ENCODE assay signal across 1 cellular context in the genomic region with DNA sequence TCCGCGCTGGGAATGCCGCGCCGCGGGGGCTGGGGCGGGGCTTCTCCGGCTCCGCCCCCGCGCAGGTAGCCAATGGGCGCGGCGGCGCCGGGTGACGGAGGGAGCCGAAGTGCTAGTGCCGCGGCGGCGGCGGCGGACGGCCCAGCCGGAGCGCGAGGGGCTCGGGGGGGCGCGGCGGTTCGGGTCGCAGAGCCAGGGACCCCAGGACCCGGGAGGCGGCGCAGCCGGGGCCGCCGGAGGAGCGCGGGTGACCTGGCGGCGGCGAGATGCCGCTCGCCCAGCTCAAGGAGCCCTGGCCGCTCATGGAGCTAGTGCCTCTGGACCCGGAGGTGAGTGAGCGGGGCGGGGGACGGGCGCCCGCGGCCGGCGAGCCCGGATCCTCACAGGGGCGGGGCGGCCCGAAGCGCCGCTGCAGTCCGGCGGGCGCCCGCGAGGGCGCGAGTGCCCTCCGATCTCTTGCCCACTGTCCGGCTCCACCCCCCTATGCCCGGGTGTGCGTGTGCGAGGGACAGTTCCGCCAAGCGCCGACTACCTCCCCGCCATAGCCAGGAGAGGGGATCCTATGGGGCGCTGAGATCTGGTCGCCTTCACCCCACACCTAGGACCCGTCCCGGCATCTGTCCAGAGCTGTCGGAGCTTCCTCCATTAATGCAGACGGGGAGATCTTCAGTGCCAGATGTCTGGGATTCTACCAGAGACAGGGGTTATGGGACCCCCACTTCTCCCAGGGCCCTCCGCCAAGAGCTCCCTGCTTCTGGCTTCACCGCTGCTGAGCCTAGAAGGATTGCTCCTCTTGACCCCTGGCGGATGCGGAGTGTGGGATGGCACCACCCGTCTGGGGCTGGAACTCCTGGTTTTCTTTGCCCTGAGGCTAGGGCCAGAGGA.
TF ChIP-seq lines count a peak whose summit lies in the region.

A gene (plus strand): TSS at position 107 of the 885 bp plus-strand sequence. CDS start 160 bp downstream, at position 267.

TF ChIP-seq in HepG2, 621 proteins besides CTCF, POLR2A, EP300 and RAD21 (continued from another document and continues in another):
- TF ChIP-seq NR2C2 (CRISPR knock-in tag; IDR thresholded peaks at IDR 0.05; ENCODE audit: borderline replicate concordance) (no peak), ZNF563 (CRISPR knock-in tag; IDR thresholded peaks at IDR 0.05) (no peak), MEIS2 (CRISPR knock-in tag; IDR thresholded peaks at IDR 0.05) (no peak), ZBTB38 (CRISPR knock-in tag; IDR thresholded peaks at IDR 0.05) (0 out of 2 replicates have a peak, but pooled peaks have one; percentile 25), ZNF263 (CRISPR knock-in tag; IDR thresholded peaks at IDR 0.05) (no peak), YEATS4 (CRISPR knock-in tag; IDR thresholded peaks at IDR 0.05; ENCODE audit: borderline replicate concordance) (no peak; the same call in 1 of the 2 replicates), ZFY (CRISPR knock-in tag; IDR thresholded peaks at IDR 0.05) (peak; percentile 56), NFRKB (IDR thresholded peaks at IDR 0.05) (no peak), ZSCAN22 (CRISPR knock-in tag; IDR thresholded peaks at IDR 0.05) (no peak), ZNF672 (CRISPR knock-in tag; IDR thresholded peaks at IDR 0.05) (no peak), MED8 (CRISPR knock-in tag; IDR thresholded peaks at IDR 0.05; ENCODE audit: insufficient replicate concordance) (no peak), ARNT2 (CRISPR knock-in tag; IDR thresholded peaks at IDR 0.05; ENCODE audit: low read depth) (peak; percentile 64; the same call in 1 of the 2 replicates), NKX3-1 (CRISPR knock-in tag; IDR thresholded peaks at IDR 0.05) (no peak), NCOA5 (CRISPR knock-in tag; IDR thresholded peaks at IDR 0.05) (no peak), ZSCAN30 (CRISPR knock-in tag; IDR thresholded peaks at IDR 0.05) (no peak), NRL (CRISPR knock-in tag; IDR thresholded peaks at IDR 0.05; ENCODE audit: borderline replicate concordance) (0 out of 2 replicates have a peak, but pooled peaks have one; percentile 50), ZNF468 (CRISPR knock-in tag; IDR thresholded peaks at IDR 0.05) (no peak), HOXA9 (CRISPR knock-in tag; IDR thresholded peaks at IDR 0.05; ENCODE audit: borderline replicate concordance) (no peak), ZKSCAN8 (CRISPR knock-in tag; IDR thresholded peaks at IDR 0.05; ENCODE audit: borderline replicate concordance) (no peak), ZFP37 (CRISPR knock-in tag; IDR thresholded peaks at IDR 0.05; ENCODE audit: borderline replicate concordance) (no peak), BRCA1 (CRISPR knock-in tag; IDR thresholded peaks at IDR 0.05) (no peak), SMAD9 (CRISPR knock-in tag; IDR thresholded peaks at IDR 0.05) (no peak), RELA (CRISPR knock-in tag; IDR thresholded peaks at IDR 0.05) (no peak), DPF2 (CRISPR knock-in tag; IDR thresholded peaks at IDR 0.05; ENCODE audit: borderline replicate concordance, low read depth) (no peak), CCAR2 (optimal IDR thresholded peaks at IDR 0.05; ENCODE audit: low read depth, low read length) (no peak), FLYWCH1 (CRISPR knock-in tag; IDR thresholded peaks at IDR 0.05) (no peak), FOXO1 (CRISPR knock-in tag; IDR thresholded peaks at IDR 0.05) (no peak), TSC22D2 (CRISPR knock-in tag; IDR thresholded peaks at IDR 0.05; ENCODE audit: borderline replicate concordance) (no peak), ZNF207 (IDR thresholded peaks at IDR 0.05; ENCODE audit: borderline replicate concordance) (no peak), FOXJ3 (CRISPR knock-in tag; IDR thresholded peaks at IDR 0.05; ENCODE audit: borderline replicate concordance) (no peak), PRMT3 (CRISPR knock-in tag; IDR thresholded peaks at IDR 0.05; ENCODE audit: borderline replicate concordance, low read depth) (no peak), ZMAT3 (CRISPR knock-in tag; conservative IDR thresholded peaks at IDR 0.05) (no peak), ZNF329 (CRISPR knock-in tag; IDR thresholded peaks at IDR 0.05; ENCODE audit: low read depth) (no peak), FOXM1 (CRISPR knock-in tag; IDR thresholded peaks at IDR 0.05) (no peak), ZFP1 (CRISPR knock-in tag; IDR thresholded peaks at IDR 0.05) (no peak), SRSF1 (optimal IDR thresholded peaks at IDR 0.05; ENCODE audit: low read depth, low read length) (peak; percentile 51), ZFYVE20 (CRISPR knock-in tag; IDR thresholded peaks at IDR 0.05; ENCODE audit: borderline replicate concordance, low read depth) (no peak), ZNF777 (CRISPR knock-in tag; IDR thresholded peaks at IDR 0.05) (peak; percentile 77)
- TF ChIP-seq, protein P1, sequence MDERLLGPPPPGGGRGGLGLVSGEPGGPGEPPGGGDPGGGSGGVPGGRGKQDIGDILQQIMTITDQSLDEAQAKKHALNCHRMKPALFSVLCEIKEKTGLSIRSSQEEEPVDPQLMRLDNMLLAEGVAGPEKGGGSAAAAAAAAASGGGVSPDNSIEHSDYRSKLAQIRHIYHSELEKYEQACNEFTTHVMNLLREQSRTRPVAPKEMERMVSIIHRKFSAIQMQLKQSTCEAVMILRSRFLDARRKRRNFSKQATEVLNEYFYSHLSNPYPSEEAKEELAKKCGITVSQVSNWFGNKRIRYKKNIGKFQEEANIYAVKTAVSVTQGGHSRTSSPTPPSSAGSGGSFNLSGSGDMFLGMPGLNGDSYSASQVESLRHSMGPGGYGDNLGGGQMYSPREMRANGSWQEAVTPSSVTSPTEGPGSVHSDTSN (CRISPR knock-in tag; IDR thresholded peaks at IDR 0.05), result no peak
- TF ChIP-seq, protein P2, sequence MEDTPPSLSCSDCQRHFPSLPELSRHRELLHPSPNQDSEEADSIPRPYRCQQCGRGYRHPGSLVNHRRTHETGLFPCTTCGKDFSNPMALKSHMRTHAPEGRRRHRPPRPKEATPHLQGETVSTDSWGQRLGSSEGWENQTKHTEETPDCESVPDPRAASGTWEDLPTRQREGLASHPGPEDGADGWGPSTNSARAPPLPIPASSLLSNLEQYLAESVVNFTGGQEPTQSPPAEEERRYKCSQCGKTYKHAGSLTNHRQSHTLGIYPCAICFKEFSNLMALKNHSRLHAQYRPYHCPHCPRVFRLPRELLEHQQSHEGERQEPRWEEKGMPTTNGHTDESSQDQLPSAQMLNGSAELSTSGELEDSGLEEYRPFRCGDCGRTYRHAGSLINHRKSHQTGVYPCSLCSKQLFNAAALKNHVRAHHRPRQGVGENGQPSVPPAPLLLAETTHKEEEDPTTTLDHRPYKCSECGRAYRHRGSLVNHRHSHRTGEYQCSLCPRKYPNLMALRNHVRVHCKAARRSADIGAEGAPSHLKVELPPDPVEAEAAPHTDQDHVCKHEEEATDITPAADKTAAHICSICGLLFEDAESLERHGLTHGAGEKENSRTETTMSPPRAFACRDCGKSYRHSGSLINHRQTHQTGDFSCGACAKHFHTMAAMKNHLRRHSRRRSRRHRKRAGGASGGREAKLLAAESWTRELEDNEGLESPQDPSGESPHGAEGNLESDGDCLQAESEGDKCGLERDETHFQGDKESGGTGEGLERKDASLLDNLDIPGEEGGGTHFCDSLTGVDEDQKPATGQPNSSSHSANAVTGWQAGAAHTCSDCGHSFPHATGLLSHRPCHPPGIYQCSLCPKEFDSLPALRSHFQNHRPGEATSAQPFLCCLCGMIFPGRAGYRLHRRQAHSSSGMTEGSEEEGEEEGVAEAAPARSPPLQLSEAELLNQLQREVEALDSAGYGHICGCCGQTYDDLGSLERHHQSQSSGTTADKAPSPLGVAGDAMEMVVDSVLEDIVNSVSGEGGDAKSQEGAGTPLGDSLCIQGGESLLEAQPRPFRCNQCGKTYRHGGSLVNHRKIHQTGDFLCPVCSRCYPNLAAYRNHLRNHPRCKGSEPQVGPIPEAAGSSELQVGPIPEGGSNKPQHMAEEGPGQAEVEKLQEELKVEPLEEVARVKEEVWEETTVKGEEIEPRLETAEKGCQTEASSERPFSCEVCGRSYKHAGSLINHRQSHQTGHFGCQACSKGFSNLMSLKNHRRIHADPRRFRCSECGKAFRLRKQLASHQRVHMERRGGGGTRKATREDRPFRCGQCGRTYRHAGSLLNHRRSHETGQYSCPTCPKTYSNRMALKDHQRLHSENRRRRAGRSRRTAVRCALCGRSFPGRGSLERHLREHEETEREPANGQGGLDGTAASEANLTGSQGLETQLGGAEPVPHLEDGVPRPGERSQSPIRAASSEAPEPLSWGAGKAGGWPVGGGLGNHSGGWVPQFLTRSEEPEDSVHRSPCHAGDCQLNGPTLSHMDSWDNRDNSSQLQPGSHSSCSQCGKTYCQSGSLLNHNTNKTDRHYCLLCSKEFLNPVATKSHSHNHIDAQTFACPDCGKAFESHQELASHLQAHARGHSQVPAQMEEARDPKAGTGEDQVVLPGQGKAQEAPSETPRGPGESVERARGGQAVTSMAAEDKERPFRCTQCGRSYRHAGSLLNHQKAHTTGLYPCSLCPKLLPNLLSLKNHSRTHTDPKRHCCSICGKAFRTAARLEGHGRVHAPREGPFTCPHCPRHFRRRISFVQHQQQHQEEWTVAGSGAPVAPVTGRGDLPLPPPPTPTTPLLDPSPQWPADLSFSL (CRISPR knock-in tag; IDR thresholded peaks at IDR 0.05), result no peak
- TF ChIP-seq, protein P3, sequence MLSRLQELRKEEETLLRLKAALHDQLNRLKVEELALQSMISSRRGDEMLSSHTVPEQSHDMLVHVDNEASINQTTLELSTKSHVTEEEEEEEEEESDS (CRISPR knock-in tag; IDR thresholded peaks at IDR 0.05; ENCODE audit: borderline replicate concordance), result no peak
- TF ChIP-seq, protein P4, sequence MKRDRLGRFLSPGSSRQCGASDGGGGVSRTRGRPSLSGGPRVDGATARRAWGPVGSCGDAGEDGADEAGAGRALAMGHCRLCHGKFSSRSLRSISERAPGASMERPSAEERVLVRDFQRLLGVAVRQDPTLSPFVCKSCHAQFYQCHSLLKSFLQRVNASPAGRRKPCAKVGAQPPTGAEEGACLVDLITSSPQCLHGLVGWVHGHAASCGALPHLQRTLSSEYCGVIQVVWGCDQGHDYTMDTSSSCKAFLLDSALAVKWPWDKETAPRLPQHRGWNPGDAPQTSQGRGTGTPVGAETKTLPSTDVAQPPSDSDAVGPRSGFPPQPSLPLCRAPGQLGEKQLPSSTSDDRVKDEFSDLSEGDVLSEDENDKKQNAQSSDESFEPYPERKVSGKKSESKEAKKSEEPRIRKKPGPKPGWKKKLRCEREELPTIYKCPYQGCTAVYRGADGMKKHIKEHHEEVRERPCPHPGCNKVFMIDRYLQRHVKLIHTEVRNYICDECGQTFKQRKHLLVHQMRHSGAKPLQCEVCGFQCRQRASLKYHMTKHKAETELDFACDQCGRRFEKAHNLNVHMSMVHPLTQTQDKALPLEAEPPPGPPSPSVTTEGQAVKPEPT (CRISPR knock-in tag; IDR thresholded peaks at IDR 0.05; ENCODE audit: low read depth), result no peak
- TF ChIP-seq, protein P5, sequence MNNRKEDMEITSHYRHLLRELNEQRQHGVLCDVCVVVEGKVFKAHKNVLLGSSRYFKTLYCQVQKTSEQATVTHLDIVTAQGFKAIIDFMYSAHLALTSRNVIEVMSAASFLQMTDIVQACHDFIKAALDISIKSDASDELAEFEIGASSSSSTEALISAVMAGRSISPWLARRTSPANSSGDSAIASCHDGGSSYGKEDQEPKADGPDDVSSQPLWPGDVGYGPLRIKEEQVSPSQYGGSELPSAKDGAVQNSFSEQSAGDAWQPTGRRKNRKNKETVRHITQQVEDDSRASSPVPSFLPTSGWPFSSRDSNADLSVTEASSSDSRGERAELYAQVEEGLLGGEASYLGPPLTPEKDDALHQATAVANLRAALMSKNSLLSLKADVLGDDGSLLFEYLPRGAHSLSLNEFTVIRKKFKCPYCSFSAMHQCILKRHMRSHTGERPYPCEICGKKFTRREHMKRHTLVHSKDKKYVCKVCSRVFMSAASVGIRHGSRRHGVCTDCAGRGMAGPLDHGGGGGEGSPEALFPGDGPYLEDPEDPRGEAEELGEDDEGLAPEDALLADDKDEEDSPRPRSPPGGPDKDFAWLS (CRISPR knock-in tag; IDR thresholded peaks at IDR 0.05; ENCODE audit: borderline replicate concordance), result no peak
- TF ChIP-seq, protein P6, sequence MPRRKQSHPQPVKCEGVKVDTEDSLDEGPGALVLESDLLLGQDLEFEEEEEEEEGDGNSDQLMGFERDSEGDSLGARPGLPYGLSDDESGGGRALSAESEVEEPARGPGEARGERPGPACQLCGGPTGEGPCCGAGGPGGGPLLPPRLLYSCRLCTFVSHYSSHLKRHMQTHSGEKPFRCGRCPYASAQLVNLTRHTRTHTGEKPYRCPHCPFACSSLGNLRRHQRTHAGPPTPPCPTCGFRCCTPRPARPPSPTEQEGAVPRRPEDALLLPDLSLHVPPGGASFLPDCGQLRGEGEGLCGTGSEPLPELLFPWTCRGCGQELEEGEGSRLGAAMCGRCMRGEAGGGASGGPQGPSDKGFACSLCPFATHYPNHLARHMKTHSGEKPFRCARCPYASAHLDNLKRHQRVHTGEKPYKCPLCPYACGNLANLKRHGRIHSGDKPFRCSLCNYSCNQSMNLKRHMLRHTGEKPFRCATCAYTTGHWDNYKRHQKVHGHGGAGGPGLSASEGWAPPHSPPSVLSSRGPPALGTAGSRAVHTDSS (CRISPR knock-in tag; conservative IDR thresholded peaks at IDR 0.05), result no peak
- TF ChIP-seq, protein P7, sequence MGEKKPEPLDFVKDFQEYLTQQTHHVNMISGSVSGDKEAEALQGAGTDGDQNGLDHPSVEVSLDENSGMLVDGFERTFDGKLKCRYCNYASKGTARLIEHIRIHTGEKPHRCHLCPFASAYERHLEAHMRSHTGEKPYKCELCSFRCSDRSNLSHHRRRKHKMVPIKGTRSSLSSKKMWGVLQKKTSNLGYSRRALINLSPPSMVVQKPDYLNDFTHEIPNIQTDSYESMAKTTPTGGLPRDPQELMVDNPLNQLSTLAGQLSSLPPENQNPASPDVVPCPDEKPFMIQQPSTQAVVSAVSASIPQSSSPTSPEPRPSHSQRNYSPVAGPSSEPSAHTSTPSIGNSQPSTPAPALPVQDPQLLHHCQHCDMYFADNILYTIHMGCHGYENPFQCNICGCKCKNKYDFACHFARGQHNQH (CRISPR knock-in tag; IDR thresholded peaks at IDR 0.05), result no peak
- TF ChIP-seq, protein P8, sequence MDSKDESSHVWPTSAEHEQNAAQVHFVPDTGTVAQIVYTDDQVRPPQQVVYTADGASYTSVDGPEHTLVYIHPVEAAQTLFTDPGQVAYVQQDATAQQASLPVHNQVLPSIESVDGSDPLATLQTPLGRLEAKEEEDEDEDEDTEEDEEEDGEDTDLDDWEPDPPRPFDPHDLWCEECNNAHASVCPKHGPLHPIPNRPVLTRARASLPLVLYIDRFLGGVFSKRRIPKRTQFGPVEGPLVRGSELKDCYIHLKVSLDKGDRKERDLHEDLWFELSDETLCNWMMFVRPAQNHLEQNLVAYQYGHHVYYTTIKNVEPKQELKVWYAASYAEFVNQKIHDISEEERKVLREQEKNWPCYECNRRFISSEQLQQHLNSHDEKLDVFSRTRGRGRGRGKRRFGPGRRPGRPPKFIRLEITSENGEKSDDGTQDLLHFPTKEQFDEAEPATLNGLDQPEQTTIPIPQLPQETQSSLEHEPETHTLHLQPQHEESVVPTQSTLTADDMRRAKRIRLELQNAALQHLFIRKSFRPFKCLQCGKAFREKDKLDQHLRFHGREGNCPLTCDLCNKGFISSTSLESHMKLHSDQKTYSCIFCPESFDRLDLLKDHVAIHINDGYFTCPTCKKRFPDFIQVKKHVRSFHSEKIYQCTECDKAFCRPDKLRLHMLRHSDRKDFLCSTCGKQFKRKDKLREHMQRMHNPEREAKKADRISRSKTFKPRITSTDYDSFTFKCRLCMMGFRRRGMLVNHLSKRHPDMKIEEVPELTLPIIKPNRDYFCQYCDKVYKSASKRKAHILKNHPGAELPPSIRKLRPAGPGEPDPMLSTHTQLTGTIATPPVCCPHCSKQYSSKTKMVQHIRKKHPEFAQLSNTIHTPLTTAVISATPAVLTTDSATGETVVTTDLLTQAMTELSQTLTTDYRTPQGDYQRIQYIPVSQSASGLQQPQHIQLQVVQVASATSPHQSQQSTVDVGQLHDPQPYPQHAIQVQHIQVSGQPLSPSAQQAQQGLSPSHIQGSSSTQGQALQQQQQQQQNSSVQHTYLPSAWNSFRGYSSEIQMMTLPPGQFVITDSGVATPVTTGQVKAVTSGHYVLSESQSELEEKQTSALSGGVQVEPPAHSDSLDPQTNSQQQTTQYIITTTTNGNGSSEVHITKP (CRISPR knock-in tag; IDR thresholded peaks at IDR 0.05; ENCODE audit: low read depth), result no peak
